16 cellular contexts compared by ENCODE assay signal in the genomic region with DNA sequence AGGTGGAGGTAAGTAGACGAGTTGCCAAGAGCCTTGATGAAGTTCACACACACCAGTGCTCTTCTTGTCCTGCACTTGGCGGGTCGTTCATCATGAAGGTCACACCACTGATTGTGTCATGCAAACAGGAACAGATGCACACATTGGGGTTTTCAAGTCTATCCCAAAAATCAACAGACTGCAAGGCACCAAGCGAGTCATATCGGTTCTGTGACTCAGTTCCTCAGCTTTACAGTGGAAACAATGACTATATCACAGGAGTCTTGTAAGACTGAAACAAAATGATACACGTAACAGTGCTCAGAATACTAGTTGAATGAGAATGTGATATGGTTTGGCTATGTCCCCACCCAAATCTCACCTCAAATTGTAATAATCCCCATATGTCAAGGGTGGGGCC.
DNase-seq lines count a peak whose midpoint lies in the region; ATAC-seq and TF ChIP-seq lines count a peak whose summit lies in the region.
"Had no signal": no experiment of that assay in that cellular context is flagged by ENCODE, and none has a peak within 500 bp of the region (broad histone marks: within the 10 kb centered on the region; RNA-seq: fewer than 3 reads in every experiment).

No MANE protein-coding gene starts in this region.

- H3K4me1 Mint-ChIP-seq in natural killer cell treated with Interleukin-12 subunit alpha and Interleukin-12 subunit beta and Interleukin-15 and Interleukin-18, amount 100 ng/mL, for 72 hours (ENCODE audit: low read depth in 2 of 2): peaks cover 51 to 73% of the 10 kb centered on the region in 2 donors
- H3K4me1 Mint-ChIP-seq in natural killer cell (peaks cover 50 to 66% of the 10 kb centered on the region in 2 donors), osteocyte (ENCODE audit: unreplicated experiment) (peaks cover 10% of the 10 kb centered on the region)

- H3K9me3 ChIP-seq in esophagus muscularis mucosa: peaks cover 0 to 6% (median 0%) of the 10 kb centered on the region in 4 donors
- H3K9me3 ChIP-seq: left lung, tibial artery had no signal

- peak overlapping the region; percentile 53 for H3K4me3 Mint-ChIP-seq in natural killer cell treated with Interleukin-12 subunit alpha and Interleukin-12 subunit beta and Interleukin-15 and Interleukin-18, amount 100 ng/mL, for 72 hours
- no peak overlapping the region for H3K4me3 Mint-ChIP-seq in natural killer cell
- no peak overlapping the region for H3K4me3 Mint-ChIP-seq in osteocyte (ENCODE audit: unreplicated experiment)
- H3K4me3 Mint-ChIP-seq: CD4-positive, alpha-beta memory T cell had no signal

- no peak overlapping the region for H3K27ac ChIP-seq in esophagus muscularis mucosa (replicated peaks in 1 of 4)
- H3K27ac ChIP-seq: left lung, spleen, tibial artery had no signal

- TF ChIP-seq CTCF in natural killer cell (IDR thresholded peaks at IDR 0.05): no peak
- no peak for TF ChIP-seq CTCF in osteocyte (IDR thresholded peaks at IDR 0.05)
- TF ChIP-seq CTCF in esophagus muscularis mucosa (IDR thresholded peaks at IDR 0.05): no peak

- no peaks in the 10 kb centered on the region for H3K27me3 ChIP-seq in esophagus muscularis mucosa
- H3K27me3 ChIP-seq: left lung, spleen, tibial artery had no signal

- peak overlapping the region; percentile 86 for H3K27ac Mint-ChIP-seq in natural killer cell treated with Interleukin-12 subunit alpha and Interleukin-12 subunit beta and Interleukin-15 and Interleukin-18, amount 100 ng/mL, for 72 hours
- H3K27ac Mint-ChIP-seq in natural killer cell (peak overlapping the region in 1 of 2 donors; percentile 15), osteocyte (ENCODE audit: unreplicated experiment) (no peak overlapping the region)
- H3K27ac Mint-ChIP-seq: CD4-positive, alpha-beta memory T cell had no signal

- TF ChIP-seq POLR2A in esophagus muscularis mucosa (IDR thresholded peaks at IDR 0.05; ENCODE audit: low read depth): no peak

- H3K36me3 ChIP-seq in esophagus muscularis mucosa: no peaks in the 10 kb centered on the region
- H3K36me3 ChIP-seq: left lung, spleen, tibial artery had no signal

- H3K27me3 Mint-ChIP-seq in natural killer cell treated with Interleukin-12 subunit alpha and Interleukin-12 subunit beta and Interleukin-15 and Interleukin-18, amount 100 ng/mL, for 72 hours: no peaks in the 10 kb centered on the region
- H3K27me3 Mint-ChIP-seq in natural killer cell (ENCODE audit: low read depth in 2 of 2) (no peaks in the 10 kb centered on the region), osteocyte (ENCODE audit: unreplicated experiment) (no peaks in the 10 kb centered on the region)

- intact Hi-C loops in natural killer cell (cut with micrococcal nuclease): no loop called here
- intact Hi-C loops in esophagus muscularis mucosa (cut with DNase I): no loop called here

- ATAC-seq in natural killer cell treated with Interleukin-12 subunit alpha and Interleukin-12 subunit beta and Interleukin-15 and Interleukin-18, amount 100 ng/mL, for 72 hours: peak; percentile 87 to 90
- ATAC-seq in natural killer cell (no peak), GM18870 (IDR thresholded peaks at IDR 0.05; ENCODE audit: unreplicated experiment) (no peak), GM21576 (IDR thresholded peaks at IDR 0.05; ENCODE audit: unreplicated experiment) (no peak)
- ATAC-seq: left lung had no signal

- DNase-seq in natural killer cell treated with Interleukin-12 subunit alpha and Interleukin-12 subunit beta and Interleukin-15 and Interleukin-18, amount 100 ng/mL, for 72 hours (ENCODE audit: low spot score): peak; percentile 70
- DNase-seq in natural killer cell: no peak
- DNase-seq in activated T-cell treated with anti-CD3 and anti-CD28 coated beads, Interleukin-2, amount 50 U/mL, for 48 hours: peak; percentile 49 to 64
- peak; percentile 32 for DNase-seq in osteocyte (ENCODE audit: extremely low spot score, unreplicated experiment)
- no peak for DNase-seq in esophagus muscularis mucosa (ENCODE audit: extremely low spot score)
- no peak for DNase-seq in NCI-H146 treated with DMSO at 0.1 percent for 48 hours (lab: John Stamatoyannopoulos, UW; ENCODE audit: unreplicated experiment)
- DNase-seq: activated gamma-delta T cell treated with Interleukin-2 at 50 U/mL for 16 hours; CD4-positive, alpha-beta memory T cell; HCEC 1CT; left lung; NCI-H2081 treated with DMSO at 0.1 percent for 48 hours; OCI-M1; spleen; tibial artery had no signal

- H3K36me3 Mint-ChIP-seq in natural killer cell treated with Interleukin-12 subunit alpha and Interleukin-12 subunit beta and Interleukin-15 and Interleukin-18, amount 100 ng/mL, for 72 hours: peaks cover 32% of the 10 kb centered on the region
- H3K36me3 Mint-ChIP-seq in natural killer cell (no peaks in the 10 kb centered on the region), osteocyte (ENCODE audit: unreplicated experiment) (no peaks in the 10 kb centered on the region)

- no peak for TF ChIP-seq EP300 in esophagus muscularis mucosa (IDR thresholded peaks at IDR 0.05)

- H3K4me3 ChIP-seq in esophagus muscularis mucosa: no peak overlapping the region
- H3K4me3 ChIP-seq: left lung, spleen, tibial artery had no signal

- peaks cover 0 to 4% (median 1%) of the 10 kb centered on the region in 4 donors for H3K4me1 ChIP-seq in esophagus muscularis mucosa
- H3K4me1 ChIP-seq: left lung had no signal

- peaks cover 11% of the 10 kb centered on the region for H3K9me3 Mint-ChIP-seq in natural killer cell treated with Interleukin-12 subunit alpha and Interleukin-12 subunit beta and Interleukin-15 and Interleukin-18, amount 100 ng/mL, for 72 hours
- H3K9me3 Mint-ChIP-seq in natural killer cell (no peaks in the 10 kb centered on the region), osteocyte (ENCODE audit: unreplicated experiment) (no peaks in the 10 kb centered on the region)

- 96% methylated on average over 6 of the region's 6 CpGs for WGBS in esophagus muscularis mucosa

Comparison
In these comparisons a context has a peak if more than half of its experiments do, and no peak if none do; other contexts are left out.
1. ATAC-seq: peak in natural killer cell treated with Interleukin-12 subunit alpha and Interleukin-12 subunit beta and Interleukin-15 and Interleukin-18, amount 100 ng/mL, for 72 hours (2 of 2); none in natural killer cell (0 of 3), GM18870 (single experiment) and GM21576 (single experiment).
2. DNase-seq: peak in natural killer cell treated with Interleukin-12 subunit alpha and Interleukin-12 subunit beta and Interleukin-15 and Interleukin-18, amount 100 ng/mL, for 72 hours (single experiment), activated T-cell treated with anti-CD3 and anti-CD28 coated beads, Interleukin-2, amount 50 U/mL, for 48 hours (2 of 2) and osteocyte (single experiment); none in natural killer cell (single experiment), esophagus muscularis mucosa (single experiment) and NCI-H146 treated with DMSO at 0.1 percent for 48 hours (single experiment).